In the genomic region with DNA sequence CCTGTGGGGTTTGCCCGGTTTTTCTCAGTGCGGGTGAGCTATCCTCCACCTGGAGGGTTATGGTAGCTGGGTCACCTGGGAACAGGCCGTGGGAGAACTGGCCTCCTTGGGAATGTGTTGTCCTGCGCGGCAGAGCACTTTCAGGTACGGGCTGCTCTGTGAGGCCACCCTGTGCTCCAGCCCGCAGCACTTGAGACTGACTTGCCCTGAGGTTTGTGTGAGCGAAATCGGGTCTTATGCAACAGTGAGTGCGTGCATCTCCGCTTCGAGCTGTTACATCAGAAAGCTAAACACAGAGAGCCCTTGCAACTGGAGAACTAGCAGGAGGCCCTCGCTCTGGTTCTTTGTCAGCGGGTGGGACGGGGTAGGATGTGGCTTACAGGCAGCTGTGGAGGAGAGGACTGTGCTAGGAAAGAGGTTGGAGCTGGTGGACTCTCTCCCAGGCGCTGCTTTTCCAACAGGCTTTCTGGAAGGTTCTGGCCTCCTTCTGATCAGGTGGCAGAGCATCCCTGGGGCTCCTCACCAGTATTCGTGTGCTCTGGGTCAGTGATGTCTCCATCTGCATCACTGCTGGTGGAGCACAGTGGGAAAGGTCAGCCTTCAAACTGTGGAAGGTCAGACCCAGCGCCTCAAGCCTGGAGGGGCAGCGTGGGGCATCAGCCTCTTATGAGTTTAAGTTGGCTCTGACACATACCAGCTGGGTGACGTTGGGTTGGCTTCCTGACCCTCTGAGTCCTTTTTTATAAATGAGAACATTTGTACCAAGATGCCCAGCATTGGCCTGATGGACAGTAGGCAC, we compare ENCODE assay signal across 12 cellular contexts.
A peak's percentile ranks its signal among the peaks of the same experiment; 100 is the strongest.
DNase-seq lines count a peak whose midpoint lies in the region; ATAC-seq and TF ChIP-seq lines count a peak whose summit lies in the region.
"Had no signal": no experiment of that assay in that cellular context is flagged by ENCODE, and none has a peak within 500 bp of the region (broad histone marks: within the 10 kb centered on the region; RNA-seq: fewer than 3 reads in every experiment).

No MANE protein-coding gene starts in this region.

- H3K4me3 ChIP-seq in SK-N-MC = peak overlapping the region; percentile 30
- H3K4me3 ChIP-seq: PC-9 had no signal

- H3K27ac ChIP-seq in SK-N-MC = peak overlapping the region; percentile 88
- H3K27ac ChIP-seq in RWPE1 = no peak overlapping the region

- no peak for ATAC-seq in HG02642 (IDR thresholded peaks at IDR 0.05; ENCODE audit: poor library complexity, unreplicated experiment)
- ATAC-seq: activated CD8-positive, alpha-beta memory T cell treated with anti-CD3 and anti-CD28 coated beads, Interleukin-2, amount 10 ng/mL, durations not matched to agents 7 days and 5 days; naive thymus-derived CD8-positive, alpha-beta T cell had no signal

- CTCF ChIA-PET in RWPE1 (lab: Yijun Ruan, JAX) = interaction anchor here (0.6 to 1.1 kb wide), 2 partner anchors 15 to 71 kb away, joined by 3 to 5 read pairs; no protein-coding TSS in a partner anchor

- H3K9me3 ChIP-seq in SK-N-MC (ENCODE audit: low read depth, low read length) = no peaks in the 10 kb centered on the region

- no peaks in the 10 kb centered on the region for H3K36me3 ChIP-seq in SK-N-MC (ENCODE audit: insufficient read depth, low read length)

- H3K9ac ChIP-seq in SK-N-MC (ENCODE audit: insufficient read length) = peak overlapping the region; percentile 56

- POLR2A ChIA-PET in RWPE1 (lab: Yijun Ruan, JAX; ENCODE audit: low non-redundant PET) = interaction anchor here (0.7 kb wide), 1 partner anchor 82 kb away, joined by 3 read pairs; no protein-coding TSS in a partner anchor

- intact Hi-C loops in head of caudate nucleus (cut with DNase I) = no loop called here

- no peak for TF ChIP-seq CTCF in RWPE1 (conservative IDR thresholded peaks at IDR 0.05; ENCODE audit: low read depth)

- DNase-seq in GOT3 (lab: John Stamatoyannopoulos, UW) = peak; percentile 14
- peak; percentile 74 for DNase-seq in SK-N-MC (ENCODE audit: low read depth, low spot score)
- peak in 27 of 42 donors; percentile 25 to 80 (median 49) for DNase-seq in head of caudate nucleus
- peak; percentile 70 for DNase-seq in non-pigmented ciliary epithelial cell (ENCODE audit: low read depth)
- DNase-seq in activated CD8-positive, alpha-beta memory T cell treated with anti-CD3 and anti-CD28 coated beads, Interleukin-2, amount 50 U/mL, for 48 hours = no peak
- no peak for DNase-seq in RWPE1 (ENCODE audit: low spot score)
- no peak for DNase-seq in dedifferentiated amniotic fluid mesenchymal stem cell (ENCODE audit: extremely low spot score)
- DNase-seq: activated CD8-positive, alpha-beta memory T cell treated with anti-CD3 and anti-CD28 coated beads, Interleukin-2, amount 10 ng/mL, durations not matched to agents 7 days and 5 days; EL; naive thymus-derived CD8-positive, alpha-beta T cell; PC-9 had no signal

Comparison
In these comparisons a context has a peak if more than half of its experiments do, and no peak if none do; other contexts are left out.
1. DNase-seq: peak in GOT3 (single experiment), SK-N-MC (single experiment), head of caudate nucleus (27 of 42) and non-pigmented ciliary epithelial cell (single experiment); none in activated CD8-positive, alpha-beta memory T cell treated with anti-CD3 and anti-CD28 coated beads, Interleukin-2, amount 50 U/mL, for 48 hours (single experiment), RWPE1 (single experiment) and dedifferentiated amniotic fluid mesenchymal stem cell (single experiment).